22 cellular contexts compared by ENCODE assay signal in the genomic region with DNA sequence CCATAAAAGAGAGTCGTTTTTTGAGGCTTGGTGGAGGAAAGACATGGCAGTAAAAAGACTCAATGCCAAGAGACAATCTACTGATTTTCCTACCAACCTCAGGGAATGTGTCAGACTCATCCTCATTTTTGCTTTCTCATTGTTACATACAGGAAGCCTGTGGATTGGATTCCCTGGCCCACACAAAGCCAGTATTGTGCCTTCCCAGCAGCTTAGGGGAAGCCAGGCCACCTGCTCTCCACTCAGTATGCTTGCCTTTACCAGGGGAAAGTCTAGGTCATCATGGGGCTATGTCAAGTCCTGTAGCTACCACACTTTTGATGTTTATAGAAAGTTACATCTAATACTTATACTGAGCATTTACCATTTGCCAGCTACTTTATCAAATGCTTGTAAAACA. TPM values are rescaled to one million over a fixed set of nuclear protein-coding genes. Genes with fewer than 3 reads are reported as not detected.
A peak's percentile ranks its signal among the peaks of the same experiment; 100 is the strongest.
DNase-seq lines count a peak whose midpoint lies in the region; ATAC-seq and TF ChIP-seq lines count a peak whose summit lies in the region.
"Had no signal": no experiment of that assay in that cellular context is flagged by ENCODE, and none has a peak within 500 bp of the region (broad histone marks: within the 10 kb centered on the region; RNA-seq: fewer than 3 reads in every experiment).

No MANE protein-coding gene starts in this region.

- H3K4me1 Mint-ChIP-seq in Calu3 (ENCODE audit: low read depth, unreplicated experiment), result peaks cover 7% of the 10 kb centered on the region

- in situ Hi-C loops in G401 (cut with HindIII; ENCODE audit: low sequenced_read_pairs), result no loop called here

- peak; percentile 7 for DNase-seq in Calu3
- peak; percentile 0 for DNase-seq in LHCN-M2 (ENCODE audit: low read depth)
- peak; percentile 88 for DNase-seq in dermis blood vessel endothelial cell
- peak; percentile 30 for DNase-seq in myocyte (ENCODE audit: low read depth)
- DNase-seq in G401 (ENCODE audit: low spot score), result no peak
- DNase-seq in NCI-H1048 (lab: John Stamatoyannopoulos, UW), result no peak
- DNase-seq: activated CD4-positive, CD25-positive, alpha-beta regulatory T cell treated with anti-CD3 and anti-CD28 coated beads, Interleukin-2, amount 50 U/mL, for 72 hours; activated naive CD4-positive, alpha-beta T cell treated with Interleukin-2 at 50 U/mL for 16 hours; activated T-cell treated with anti-CD3 and anti-CD28 coated beads, Interleukin-2, amount 50 U/mL, for 24 hours; BE2C; left cardiac atrium; NCI-H1436; psoas muscle; RPMI8226; stimulated activated CD4-positive, alpha-beta T cell treated with anti-CD3 and anti-CD28 coated beads, Interleukin-4, amount 100 ng/mL, for 24 hours; upper lobe of left lung had no signal

- no peak overlapping the region for H3K27ac Mint-ChIP-seq in Calu3 (ENCODE audit: unreplicated experiment)
- H3K27ac Mint-ChIP-seq: activated T-cell treated with anti-CD3 and anti-CD28 coated beads, Interleukin-2, amount 50 U/mL, for 24 hours; mesothelial cell of epicardium had no signal

- ATAC-seq in HG03565 (IDR thresholded peaks at IDR 0.05; ENCODE audit: unreplicated experiment), result no peak
- ATAC-seq: gastroesophageal sphincter, left cardiac atrium, psoas muscle had no signal

- H3K9me3 Mint-ChIP-seq in Calu3 (ENCODE audit: low read depth, unreplicated experiment), result no peaks in the 10 kb centered on the region
- H3K9me3 Mint-ChIP-seq: activated T-cell treated with anti-CD3 and anti-CD28 coated beads, Interleukin-2, amount 50 U/mL, for 24 hours; mesothelial cell of epicardium had no signal

- H3K27me3 Mint-ChIP-seq in Calu3 (ENCODE audit: unreplicated experiment), result no peaks in the 10 kb centered on the region

- no peak overlapping the region for H3K4me3 Mint-ChIP-seq in Calu3 (ENCODE audit: low read depth, unreplicated experiment)
- H3K4me3 Mint-ChIP-seq: activated T-cell treated with anti-CD3 and anti-CD28 coated beads, Interleukin-2, amount 50 U/mL, for 24 hours; mesothelial cell of epicardium had no signal

- CTCF ChIA-PET in Calu3 (lab: Charles Lee), result no interaction called here

- no peaks in the 10 kb centered on the region for H3K36me3 Mint-ChIP-seq in Calu3 (ENCODE audit: insufficient read depth, unreplicated experiment)
- H3K36me3 Mint-ChIP-seq: mesothelial cell of epicardium had no signal

- intact Hi-C loops in Calu3 (cut with micrococcal nuclease; ENCODE audit: unreplicated experiment), result no loop called here

- BruUV-seq in Calu3 (replicated peaks; lab: Mats Ljungman, UMichigan), result no TSS peak

- no peak for TF ChIP-seq CTCF in Calu3 (IDR thresholded peaks at IDR 0.05; ENCODE audit: unreplicated experiment)

RNA-seq across cellular contexts. Expression of a gene that starts 11.0 kb away (rescaled TPM):
- total RNA-seq in Calu3 (2022) (not detected in 2 replicates), LHCN-M2 (2014; rRNA removed) (not detected in 2 replicates), dermis blood vessel endothelial cell (208 and 253 TPM in 2 replicates), myocyte (not detected in 2 replicates)
- not detected for polyA plus RNA-seq in LHCN-M2 (2012)
- not detected for polyA plus RNA-seq in myocyte (2012)
- not detected in 2 replicates for total RNA-seq in G401 (2014; rRNA removed; shearing (Covaris generic))
- total RNA-seq: M059J, mesothelial cell of epicardium, smooth muscle cell had no signal
- polyA plus RNA-seq: neural cell, smooth muscle cell had no signal

RNA-seq across cellular contexts. Expression of a gene that starts 18.4 kb away (rescaled TPM):
- total RNA-seq in Calu3 (2022), result 32.1 and 40.9 TPM in 2 replicates
- total RNA-seq in LHCN-M2 (2014; rRNA removed), result 2.9 and 4.2 TPM in 2 replicates
- 9.2 TPM for polyA plus RNA-seq in LHCN-M2 (2012)
- 135 and 165 TPM in 2 replicates for total RNA-seq in dermis blood vessel endothelial cell
- 4.6 and 7.3 TPM in 2 replicates for total RNA-seq in myocyte
- 9.3 TPM for polyA plus RNA-seq in myocyte (2012)
- total RNA-seq in G401 (2014; rRNA removed; shearing (Covaris generic)), result 26.8 and 49.8 TPM in 2 replicates

Comparison
In these comparisons a context has a peak if more than half of its experiments do, and no peak if none do; other contexts are left out.
1. DNase-seq: peak in Calu3 (single experiment), LHCN-M2 (single experiment), dermis blood vessel endothelial cell (single experiment) and myocyte (single experiment); none in G401 (single experiment) and NCI-H1048 (single experiment).
2. RNA of a gene that starts 11.0 kb away (total RNA-seq): 208 to 253 TPM in dermis blood vessel endothelial cell; not detected in Calu3, not detected in LHCN-M2, not detected in myocyte and not detected in G401; every median in the first group is over 100 times any median in the second.